Comparison of ENCODE assay signal across 8 cellular contexts in the genomic region with DNA sequence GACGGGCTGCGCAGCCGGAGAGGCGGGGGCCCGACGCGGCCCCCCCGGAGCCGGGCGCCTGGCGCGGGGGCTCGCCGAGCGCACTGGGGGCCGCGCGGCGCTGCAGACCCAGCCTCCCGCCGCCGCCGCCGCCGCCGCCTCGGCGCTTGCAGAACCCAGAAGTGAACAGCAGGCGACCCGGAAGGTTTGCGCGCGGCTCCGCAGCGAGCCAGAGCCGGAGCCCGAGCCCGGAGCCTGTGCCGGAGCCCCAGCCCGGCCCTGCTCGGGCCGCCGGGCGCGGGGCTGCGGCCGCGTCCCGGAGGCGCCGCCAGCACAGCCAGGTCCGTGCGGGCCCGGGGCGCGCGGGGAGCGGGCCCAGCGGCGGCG. TPM values are rescaled to one million over a fixed set of nuclear protein-coding genes. Genes with fewer than 3 reads are reported as not detected.
DNase-seq lines count a peak whose midpoint lies in the region; ATAC-seq, FAIRE-seq and TF ChIP-seq lines count a peak whose summit lies in the region.

A gene with protein sequence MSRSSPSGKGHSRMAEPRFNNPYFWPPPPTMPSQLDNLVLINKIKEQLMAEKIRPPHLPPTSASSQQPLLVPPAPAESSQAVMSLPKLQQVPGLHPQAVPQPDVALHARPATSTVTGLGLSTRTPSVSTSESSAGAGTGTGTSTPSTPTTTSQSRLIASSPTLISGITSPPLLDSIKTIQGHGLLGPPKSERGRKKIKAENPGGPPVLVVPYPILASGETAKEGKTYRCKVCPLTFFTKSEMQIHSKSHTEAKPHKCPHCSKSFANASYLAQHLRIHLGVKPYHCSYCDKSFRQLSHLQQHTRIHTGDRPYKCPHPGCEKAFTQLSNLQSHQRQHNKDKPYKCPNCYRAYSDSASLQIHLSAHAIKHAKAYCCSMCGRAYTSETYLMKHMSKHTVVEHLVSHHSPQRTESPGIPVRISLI (plus strand): TSS at position 158 of the 366 bp plus-strand sequence. CDS start 14,083 bp downstream, outside the sequence.

- FAIRE-seq in endothelial cell of umbilical vein (lab: Jason Lieb, UNC): peak; percentile 53

- ATAC-seq in HG02642 (IDR thresholded peaks at IDR 0.05; ENCODE audit: poor library complexity, unreplicated experiment) (peak; percentile 56), GM18517 (IDR thresholded peaks at IDR 0.05; ENCODE audit: unreplicated experiment) (no peak)

- WGBS in mesodermal cell (ENCODE audit: insufficient coverage in 2 of 2), 2 experiments: 0 to 1% methylated on average over 39 to 50 of the region's 61 CpGs

- no TSS peak for BruUV-seq in endothelial cell of umbilical vein (replicated peaks; lab: Mats Ljungman, UMichigan)

- H3K27me3 ChIP-seq in endothelial cell of umbilical vein (ENCODE audit: control insufficient read depth in 2 of 2, insufficient read depth in 2 of 2, low read length in 2 of 2): no peaks in the 10 kb centered on the region

- no peaks in the 10 kb centered on the region for H4K20me1 ChIP-seq in endothelial cell of umbilical vein (replicated peaks; ENCODE audit: control insufficient read depth, extremely low read depth, insufficient read depth, low read length)

- H3K79me2 ChIP-seq in endothelial cell of umbilical vein (ENCODE audit: control insufficient read depth, insufficient read depth, low read length): peaks cover 15% of the 10 kb centered on the region

- peak within 1 kb of the TSS; percentile 41 for H2AFZ ChIP-seq in endothelial cell of umbilical vein (ENCODE audit: low read depth, low read length)

- H3K27ac ChIP-seq in endothelial cell of umbilical vein (ENCODE audit: insufficient read depth, low read depth, low read length) (peak within 1 kb of the TSS; percentile 76), mesodermal cell (ENCODE audit: low read depth, low read length, severe bottlenecking) (peak within 1 kb of the TSS; percentile 89)

- H3K4me1 ChIP-seq in endothelial cell of umbilical vein (ENCODE audit: control insufficient read depth, extremely low read depth, insufficient read depth, low read length) (peaks cover 12% of the 10 kb centered on the region), mesodermal cell (ENCODE audit: control insufficient read depth, insufficient read depth, low read length, poor library complexity, severe bottlenecking) (peaks cover 17% of the 10 kb centered on the region)

- H3K4me3 ChIP-seq in endothelial cell of umbilical vein (replicated peaks in 1 of 3; ENCODE audit: insufficient read depth in 1 of 3, low read depth in 1 of 3, low read length in 3 of 3) (peak within 1 kb of the TSS; percentile 79 to 88 (median 81)), mesodermal cell (ENCODE audit: extremely low read depth, insufficient read depth, low read length, poor library complexity, severe bottlenecking) (peak within 1 kb of the TSS; percentile 76)

- H3K4me2 ChIP-seq in endothelial cell of umbilical vein (ENCODE audit: insufficient read depth, low read length): peak within 1 kb of the TSS; percentile 84

- CTCF ChIA-PET in endothelial cell of umbilical vein (lab: Charles Lee): no interaction called here

- no peaks in the 10 kb centered on the region for H3K9me3 ChIP-seq in endothelial cell of umbilical vein (replicated peaks; ENCODE audit: control insufficient read depth, insufficient read depth, low read length)
- H3K9me3 ChIP-seq in mesodermal cell (ENCODE audit: control insufficient read depth, low read length): no peaks in the 10 kb centered on the region

- intact Hi-C loops in endothelial cell of umbilical vein (cut with micrococcal nuclease): loop anchor here (1.0 to 5.0 kb wide), 5 partner anchors 38 to 216 kb away; a partner anchor contains a TSS

- POLR2A ChIA-PET in endothelial cell of umbilical vein (lab: Charles Lee): no interaction called here

- TF ChIP-seq CTCF in endothelial cell of umbilical vein (IDR thresholded peaks at IDR 0.05; ENCODE audit: extremely low read depth in 1 of 2, insufficient read depth in 1 of 2, low read depth in 1 of 2, low read length in 2 of 2): peak in 1 of 2 donors; percentile 18

- dilution Hi-C loops in endothelial cell of umbilical vein (cut with MboI; ENCODE audit: extremely low pct_ligation_motif_present, low sequenced_read_pairs): no loop called here

- peak; percentile 30 for TF ChIP-seq POLR2A in endothelial cell of umbilical vein (IDR thresholded peaks at IDR 0.05; ENCODE audit: low read depth, low read length)

- peak; percentile 67 for DNase-seq in GDM1 (lab: John Stamatoyannopoulos, UW)
- peak; percentile 31 for DNase-seq in NOMO-1 treated with dmso at 0.1 percent for 144 hours (lab: John Stamatoyannopoulos, UW; ENCODE audit: unreplicated experiment)
- peak; percentile 56 for DNase-seq in activated T-cell treated with anti-CD3 and anti-CD28 coated beads for 1 hour (ENCODE audit: low read depth)
- peak; percentile 36 for DNase-seq in endothelial cell of umbilical vein (ENCODE audit: low read depth, low spot score)
- peak; percentile 48 for DNase-seq in stimulated activated CD8-positive, alpha-beta memory T cell treated with anti-CD3 and anti-CD28 coated beads, Interleukin-15, amount 100 ng/mL, for 1 hour (ENCODE audit: low read depth)

- H3K9me1 ChIP-seq in endothelial cell of umbilical vein (replicated peaks; ENCODE audit: control insufficient read depth, extremely low read depth, insufficient read depth, low read length): no peaks in the 10 kb centered on the region

- no peaks in the 10 kb centered on the region for H3K36me3 ChIP-seq in endothelial cell of umbilical vein (ENCODE audit: control insufficient read depth in 2 of 2, extremely low read depth in 1 of 2, insufficient read depth in 2 of 2, low read length in 2 of 2)
- peaks cover 22% of the 10 kb centered on the region for H3K36me3 ChIP-seq in mesodermal cell (ENCODE audit: control insufficient read depth, insufficient read depth, low read length)

- peak within 1 kb of the TSS; percentile 95 for H3K9ac ChIP-seq in endothelial cell of umbilical vein (replicated peaks; ENCODE audit: extremely low read depth, insufficient read depth, low read length)

TF ChIP-seq in endothelial cell of umbilical vein, 7 proteins besides CTCF, POLR2A, EP300 and RAD21:
- TF ChIP-seq GATA2 (IDR thresholded peaks at IDR 0.05; ENCODE audit: insufficient read depth, insufficient read length, low read depth, low read length) (no peak), EZH2 (IDR thresholded peaks at IDR 0.05; ENCODE audit: borderline replicate concordance, low read depth, low read length, severe bottlenecking) (no peak), MYC (IDR thresholded peaks at IDR 0.05; ENCODE audit: low read depth, low read length) (no peak), JUN (IDR thresholded peaks at IDR 0.05; ENCODE audit: borderline replicate concordance, insufficient read depth, insufficient read length, low read depth) (no peak), POLR2AphosphoS5 (IDR thresholded peaks at IDR 0.05; ENCODE audit: insufficient read depth, low read depth, low read length) (no peak), FOS (IDR thresholded peaks at IDR 0.05; ENCODE audit: borderline replicate concordance, insufficient read depth, low read length) (no peak)
- TF ChIP-seq, protein P1, sequence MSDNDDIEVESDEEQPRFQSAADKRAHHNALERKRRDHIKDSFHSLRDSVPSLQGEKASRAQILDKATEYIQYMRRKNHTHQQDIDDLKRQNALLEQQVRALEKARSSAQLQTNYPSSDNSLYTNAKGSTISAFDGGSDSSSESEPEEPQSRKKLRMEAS (IDR thresholded peaks at IDR 0.05; ENCODE audit: insufficient read depth, insufficient read length): no peak

RNA-seq across cellular contexts. Expression of the gene that starts here (rescaled TPM):
- 35.3 and 36.9 TPM in 2 replicates for total RNA-seq in endothelial cell of umbilical vein
- polyA plus RNA-seq in endothelial cell of umbilical vein: 28.4 and 48.0 TPM in 2 replicates
- 13.6 and 17.0 TPM in 2 replicates for polyA plus RNA-seq in endothelial cell of umbilical vein (2011; cell fraction: cytosol; rRNA removed)
- polyA plus RNA-seq in endothelial cell of umbilical vein (2011; cell fraction: nucleus; rRNA removed): 12.8 and 18.7 TPM in 2 replicates
- polyA plus RNA-seq in endothelial cell of umbilical vein (2012): 13.8 and 15.2 TPM in 2 replicates
- 17.2 and 19.7 TPM in 2 replicates for polyA minus RNA-seq in endothelial cell of umbilical vein
- 6.8 TPM for polyA minus RNA-seq in endothelial cell of umbilical vein (2011; cell fraction: cytosol; rRNA and poly(A)+ RNA removed)
- polyA minus RNA-seq in endothelial cell of umbilical vein (2011; cell fraction: nucleus; rRNA and poly(A)+ RNA removed): 18.1 and 18.5 TPM in 2 replicates
- polyA plus RNA-seq in mesodermal cell (2013, experiment 1 of 2): 36.2 TPM
- polyA plus RNA-seq in mesodermal cell (2013, experiment 2 of 2): 35.9 TPM
